ENCODE assay signal across 11 cellular contexts in the genomic region with DNA sequence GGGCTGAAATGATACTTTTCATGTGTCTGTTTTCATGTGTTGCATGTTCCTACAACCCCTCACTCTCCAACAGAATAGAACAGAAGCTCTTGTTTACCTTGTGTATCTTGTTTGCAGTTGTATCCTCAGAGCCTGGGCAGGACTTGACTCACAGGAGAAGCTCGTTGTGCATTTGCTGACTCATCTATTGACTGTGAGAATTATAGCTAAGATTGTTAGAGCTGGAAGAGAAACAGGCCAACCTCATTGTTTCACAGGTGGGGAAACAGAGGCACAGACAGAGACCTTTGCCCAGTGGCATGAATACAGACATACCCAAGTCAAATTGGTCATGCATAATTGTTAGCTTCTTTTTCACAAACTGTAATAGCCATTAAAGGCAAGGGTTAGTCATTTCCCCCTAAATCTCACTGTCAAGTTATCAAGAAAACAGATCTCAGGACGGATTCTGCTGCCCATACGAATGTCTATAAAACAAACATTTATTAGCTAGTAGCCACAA. TPM values are rescaled to one million over a fixed set of nuclear protein-coding genes. Genes with fewer than 3 reads are reported as not detected.
DNase-seq lines count a peak whose midpoint lies in the region; TF ChIP-seq lines count a peak whose summit lies in the region.
"Had no signal": no experiment of that assay in that cellular context is flagged by ENCODE, and none has a peak within 500 bp of the region (broad histone marks: within the 10 kb centered on the region; RNA-seq: fewer than 3 reads in every experiment).

No MANE protein-coding gene starts in this region.

- H3K27me3 ChIP-seq in osteoblast (ENCODE audit: insufficient read depth, low read length), result peaks cover 2% of the 10 kb centered on the region
- H3K27me3 ChIP-seq: Peyer's patch had no signal

- peak overlapping the region; percentile 58 for H3K27ac ChIP-seq in osteoblast (ENCODE audit: low read depth, low read length)

- H3K4me3 ChIP-seq in epithelial cell of proximal tubule (ENCODE audit: low read depth, low read length), result no peak overlapping the region
- no peak overlapping the region for H3K4me3 ChIP-seq in osteoblast (ENCODE audit: insufficient read depth, low read length)
- H3K4me3 ChIP-seq: Peyer's patch had no signal

- H3K4me1 ChIP-seq in osteoblast (ENCODE audit: insufficient read depth, low read length), result peaks cover 32% of the 10 kb centered on the region

- in situ Hi-C loops in Caki2 (cut with HindIII; ENCODE audit: low pct_unique_long_range_greater_than_20kb, low sequenced_read_pairs), result no loop called here

- H2AFZ ChIP-seq in osteoblast (ENCODE audit: low read length), result no peak overlapping the region

- TF ChIP-seq CTCF in epithelial cell of proximal tubule (conservative IDR thresholded peaks at IDR 0.05; ENCODE audit: low read depth, low read length) (no peak), osteoblast (IDR thresholded peaks at IDR 0.05; ENCODE audit: extremely low read depth, low read depth, low read length) (no peak)

- H3K4me2 ChIP-seq in osteoblast (ENCODE audit: insufficient read depth, low read length), result peak overlapping the region; percentile 27

- no peaks in the 10 kb centered on the region for H3K36me3 ChIP-seq in osteoblast (ENCODE audit: insufficient read depth, low read length)
- H3K36me3 ChIP-seq: Peyer's patch had no signal

- DNase-seq in Caki2 (ENCODE audit: low read depth), result peak; percentile 77
- DNase-seq in OCI-M1 (lab: John Stamatoyannopoulos, UW), result peak; percentile 29
- peak; percentile 95 for DNase-seq in epithelial cell of proximal tubule (ENCODE audit: low read depth)
- DNase-seq in osteoblast (ENCODE audit: insufficient read length, low spot score, missing footprints), result no peak
- DNase-seq in NCI-H1105 treated with DMSO at 0.1 percent for 48 hours (lab: John Stamatoyannopoulos, UW), result no peak
- no peak for DNase-seq in NCI-H2171 (lab: John Stamatoyannopoulos, UW)
- no peak for DNase-seq in Ammon's horn (ENCODE audit: low spot score)
- DNase-seq in epidermal melanocyte (ENCODE audit: insufficient read length, low spot score), result no peak
- DNase-seq: DMS153, MV-4-11, Peyer's patch had no signal

- H3K9me3 ChIP-seq in osteoblast (ENCODE audit: low read depth, low read length), result no peaks in the 10 kb centered on the region
- H3K9me3 ChIP-seq: Peyer's patch had no signal

- H4K20me1 ChIP-seq in osteoblast (ENCODE audit: insufficient read depth, low read length), result no peaks in the 10 kb centered on the region

- H3K79me2 ChIP-seq in osteoblast (ENCODE audit: insufficient read depth, low read length), result no peaks in the 10 kb centered on the region

RNA-seq across cellular contexts. Expression of gene TSPAN15, which starts 4.6 kb away (rescaled TPM):
- 29.9 and 51.0 TPM in 2 replicates for total RNA-seq in Caki2 (2014; rRNA removed; shearing (Covaris generic); ENCODE audit: low replicate concordance)
- total RNA-seq in epithelial cell of proximal tubule (26.4 and 28.6 TPM in 2 replicates), osteoblast (0.59 and 0.72 TPM in 2 replicates)

RNA-seq across cellular contexts. Expression of gene TACR2, which starts 30.0 kb away (rescaled TPM):
- not detected in 2 replicates for total RNA-seq in Caki2 (2014; rRNA removed; shearing (Covaris generic); ENCODE audit: low replicate concordance)
- total RNA-seq in epithelial cell of proximal tubule (0.23 TPM in 1 of 2 replicates, not detected in the other), osteoblast (0.29 and 0.36 TPM in 2 replicates)

Comparison
In these comparisons a context has a peak if more than half of its experiments do, and no peak if none do; other contexts are left out.
1. DNase-seq: peak in Caki2 (single experiment), OCI-M1 (single experiment) and epithelial cell of proximal tubule (single experiment); none in osteoblast (single experiment), NCI-H1105 treated with DMSO at 0.1 percent for 48 hours (single experiment), NCI-H2171 (single experiment), Ammon's horn (single experiment) and epidermal melanocyte (single experiment).
2. RNA of gene TSPAN15, which starts 4.6 kb away (total RNA-seq): 29.9 to 51.0 TPM in Caki2 and 26.4 to 28.6 TPM in epithelial cell of proximal tubule; 0.59 to 0.72 TPM in osteoblast; every median in the first group is over 10 times any median in the second.